1 cellular context compared by ENCODE assay signal in genomic region chr9:77177143-77177893, GRCh38.
TF ChIP-seq lines count a peak whose summit lies in the region.

TSS of gene VPS13A (plus strand) at chr9:77177534. CDS start at chr9:77177705, 171 bp downstream.

TF ChIP-seq in K562, 482 proteins besides CTCF, POLR2A, EP300 and RAD21 (continued from another document):
- TF ChIP-seq CTCFL (IDR thresholded peaks at IDR 0.05; ENCODE audit: borderline replicate concordance, insufficient read depth, low read depth, low read length, poor library complexity, severe bottlenecking) (peak; percentile 91), RFX1 (IDR thresholded peaks at IDR 0.05) (peak; percentile 90), NRF1 (conservative IDR thresholded peaks at IDR 0.05 in 1 of 2, IDR thresholded peaks at IDR 0.05 in 1 of 2) (peak; percentile 98), MEIS2 (IDR thresholded peaks at IDR 0.05; ENCODE audit: partially characterized antibody) (peak; percentile 95), MYC (IDR thresholded peaks at IDR 0.05; ENCODE audit: low read depth, low read length) (peak; percentile 26), MYC (CRISPR knock-in tag; IDR thresholded peaks at IDR 0.05; ENCODE audit: borderline replicate concordance, low read depth) (no peak), FOSL1 (tag; conservative IDR thresholded peaks at IDR 0.05) (no peak), ZBTB2 (IDR thresholded peaks at IDR 0.05) (peak; percentile 78; the same call in 1 of the 2 replicates), NELFE (IDR thresholded peaks at IDR 0.05; ENCODE audit: insufficient read depth, insufficient read length) (no peak), MECOM (CRISPR knock-in tag; IDR thresholded peaks at IDR 0.05) (no peak), POLR2AphosphoS5 (IDR thresholded peaks at IDR 0.05; ENCODE audit: control insufficient read depth, insufficient read depth, low read depth, low read length) (peak; percentile 41; the same call in 1 of the 2 replicates), ZFX (CRISPR knock-in tag; IDR thresholded peaks at IDR 0.05) (peak; percentile 72), ZNF75A (CRISPR knock-in tag; IDR thresholded peaks at IDR 0.05) (no peak), FOXK1 (CRISPR knock-in tag; IDR thresholded peaks at IDR 0.05; ENCODE audit: borderline replicate concordance) (no peak), ARID4B (CRISPR knock-in tag; IDR thresholded peaks at IDR 0.05) (peak; percentile 22; the same call in 1 of the 2 replicates), PTTG1 (tag; IDR thresholded peaks at IDR 0.05; ENCODE audit: low read depth) (no peak), BMI1 (IDR thresholded peaks at IDR 0.05; ENCODE audit: low read length) (no peak), HMG20A (CRISPR knock-in tag; conservative IDR thresholded peaks at IDR 0.05) (no peak), ATF7 (IDR thresholded peaks at IDR 0.05) (peak; percentile 56; the same call in 1 of the 2 replicates), CTBP1 (IDR thresholded peaks at IDR 0.05; ENCODE audit: borderline replicate concordance) (peak; percentile 87; the same call in 1 of the 2 replicates)
